Comparison of ENCODE assay signal across 9 cellular contexts in the genomic region with DNA sequence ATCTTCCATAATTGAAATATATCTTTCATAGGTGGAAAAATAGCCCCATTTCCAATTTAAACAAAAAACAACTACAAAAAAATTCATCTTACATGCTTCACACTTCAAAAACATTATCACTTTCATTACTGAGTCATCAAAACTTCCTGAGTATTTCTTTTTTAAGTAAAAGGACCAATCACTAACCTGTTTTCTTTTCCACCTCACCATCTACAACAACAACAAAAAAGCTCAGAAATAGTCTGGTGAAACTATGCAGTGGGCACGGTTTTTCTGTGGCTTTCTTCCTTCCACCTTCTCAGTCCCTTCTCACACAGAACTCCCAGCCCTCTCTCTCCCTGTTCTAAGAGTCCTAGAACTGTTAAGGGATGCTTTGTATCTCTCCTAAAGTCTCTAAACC. TPM values are rescaled to one million over a fixed set of nuclear protein-coding genes. Genes with fewer than 3 reads are reported as not detected.
DNase-seq lines count a peak whose midpoint lies in the region; ATAC-seq and TF ChIP-seq lines count a peak whose summit lies in the region.
"Had no signal": no experiment of that assay in that cellular context is flagged by ENCODE, and none has a peak within 500 bp of the region (broad histone marks: within the 10 kb centered on the region; RNA-seq: fewer than 3 reads in every experiment).

No MANE protein-coding gene starts in this region.

- H3K4me1 Mint-ChIP-seq in activated naive CD8-positive, alpha-beta T cell treated with anti-CD3 and anti-CD28 coated beads, Interleukin-2, amount 10 ng/mL, durations not matched to agents 7 days and 5 days: peaks cover 11% of the 10 kb centered on the region

- peak; percentile 88 for ATAC-seq in GM19463 (IDR thresholded peaks at IDR 0.05; ENCODE audit: unreplicated experiment)
- peak; percentile 79 for ATAC-seq in HG03103 (IDR thresholded peaks at IDR 0.05; ENCODE audit: low read depth, unreplicated experiment)
- peak; percentile 65 for ATAC-seq in activated naive CD8-positive, alpha-beta T cell treated with anti-CD3 and anti-CD28 coated beads, Interleukin-2, amount 10 ng/mL, durations not matched to agents 7 days and 5 days (ENCODE audit: low read depth)
- ATAC-seq in left cardiac atrium: no peak

- H3K4me3 Mint-ChIP-seq in activated naive CD8-positive, alpha-beta T cell treated with anti-CD3 and anti-CD28 coated beads, Interleukin-2, amount 10 ng/mL, durations not matched to agents 7 days and 5 days: peak overlapping the region; percentile 14

- no peaks in the 10 kb centered on the region for H3K36me3 Mint-ChIP-seq in activated naive CD8-positive, alpha-beta T cell treated with anti-CD3 and anti-CD28 coated beads, Interleukin-2, amount 10 ng/mL, durations not matched to agents 7 days and 5 days

- in situ Hi-C loops in GM13976 (cut with MboI; ENCODE audit: low sequenced_read_pairs, unreplicated experiment): no loop called here

- no peak for TF ChIP-seq CTCF in GM13976 (IDR thresholded peaks at IDR 0.05; ENCODE audit: borderline replicate concordance, control extremely low read depth, extremely low read depth, insufficient read depth, missing control alignments)

- H3K9me3 Mint-ChIP-seq in activated naive CD8-positive, alpha-beta T cell treated with anti-CD3 and anti-CD28 coated beads, Interleukin-2, amount 10 ng/mL, durations not matched to agents 7 days and 5 days: no peaks in the 10 kb centered on the region

- POLR2A ChIA-PET in activated naive CD8-positive, alpha-beta T cell treated with anti-CD3 and anti-CD28 coated beads, Interleukin-2, amount 10 ng/mL, durations not matched to agents 7 days and 5 days (lab: Charles Lee): interaction anchor here (1.0 to 1.4 kb wide), 2 partner anchors 11 to 20 kb away, joined by 3 to 4 read pairs; a partner anchor contains a TSS

- no peaks in the 10 kb centered on the region for H3K27me3 Mint-ChIP-seq in activated naive CD8-positive, alpha-beta T cell treated with anti-CD3 and anti-CD28 coated beads, Interleukin-2, amount 10 ng/mL, durations not matched to agents 7 days and 5 days

- peak overlapping the region; percentile 73 for H3K27ac Mint-ChIP-seq in activated naive CD8-positive, alpha-beta T cell treated with anti-CD3 and anti-CD28 coated beads, Interleukin-2, amount 10 ng/mL, durations not matched to agents 7 days and 5 days

- DNase-seq in GM13976 (ENCODE audit: low spot score) (peak; percentile 56), DMS153 (lab: John Stamatoyannopoulos, UW) (no peak), left cardiac atrium (no peak), GM19240 (ENCODE audit: insufficient read length, low spot score) (no peak), DMS53 (lab: John Stamatoyannopoulos, UW) (no peak)
- DNase-seq in activated naive CD8-positive, alpha-beta T cell treated with anti-CD3 and anti-CD28 coated beads, Interleukin-2, amount 10 ng/mL, durations not matched to agents 7 days and 5 days: no peak
- DNase-seq: cerebellar nuclear complex had no signal

- intact Hi-C loops in left cardiac atrium (cut with DNase I): no loop called here

RNA-seq across cellular contexts. Expression of a gene that starts 20.3 kb away (rescaled TPM):
- 10 to 100 TPM; 47.6 to 52.7 TPM for total RNA-seq in activated naive CD8-positive, alpha-beta T cell treated with anti-CD3 and anti-CD28 coated beads, Interleukin-2, amount 10 ng/mL, durations not matched to agents 7 days and 5 days
- total RNA-seq in left cardiac atrium: 10 to 100 TPM; 13.6 to 16.0 TPM

Comparison
In these comparisons a context has a peak if more than half of its experiments do, and no peak if none do; other contexts are left out.
1. ATAC-seq: peak in GM19463 (single experiment), HG03103 (single experiment) and activated naive CD8-positive, alpha-beta T cell treated with anti-CD3 and anti-CD28 coated beads, Interleukin-2, amount 10 ng/mL, durations not matched to agents 7 days and 5 days (single experiment); none in left cardiac atrium (0 of 2).